ENCODE assay signal across 11 cellular contexts in the genomic region with DNA sequence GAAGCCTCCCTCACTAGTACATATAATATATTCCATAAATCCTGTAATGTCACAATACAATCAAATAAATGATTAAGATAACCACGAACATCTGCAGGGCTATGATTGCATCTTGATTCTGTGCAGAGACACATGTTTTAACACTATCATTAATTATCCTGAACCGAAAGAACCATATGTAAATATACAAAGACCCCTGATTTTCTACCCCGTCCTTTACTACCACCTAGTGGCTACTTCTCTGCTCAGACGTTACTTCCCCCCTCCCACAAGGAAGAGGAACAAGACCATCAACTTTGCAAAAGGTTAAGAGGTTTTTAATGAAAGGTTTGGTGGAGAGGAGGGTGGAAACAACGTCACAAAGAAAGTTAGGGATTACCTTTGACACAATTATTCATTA.
DNase-seq lines count a peak whose midpoint lies in the region; ATAC-seq, FAIRE-seq and TF ChIP-seq lines count a peak whose summit lies in the region.
"Had no signal": no experiment of that assay in that cellular context is flagged by ENCODE, and none has a peak within 500 bp of the region (broad histone marks: within the 10 kb centered on the region; RNA-seq: fewer than 3 reads in every experiment).

No MANE protein-coding gene starts in this region.

- intact Hi-C loops in spleen (cut with DNase I; ENCODE audit: low total_unique reads), result no loop called here

- DNase-seq in NCI-H510A treated with DMSO at 0.1 percent for 48 hours (lab: John Stamatoyannopoulos, UW) (peak; percentile 9), NCI-H510A (lab: John Stamatoyannopoulos, UW) (no peak), LNCaP clone FGC (ENCODE audit: low read depth) (no peak), bronchial epithelial cell (ENCODE audit: low read depth) (peak; percentile 21), renal cortical epithelial cell (ENCODE audit: low read depth) (peak; percentile 13), activated gamma-delta T cell (lab: John Stamatoyannopoulos, UW) (no peak), spleen (no peak)
- DNase-seq: stimulated activated naive CD8-positive, alpha-beta T cell treated with anti-CD3 and anti-CD28 coated beads, Interleukin-15, amount 100 ng/mL, for 72 hours had no signal

- no peaks in the 10 kb centered on the region for H3K4me1 ChIP-seq in spleen

- no peaks in the 10 kb centered on the region for H3K9me3 ChIP-seq in spleen

- no peak overlapping the region for H3K4me3 ChIP-seq in LNCaP clone FGC (ENCODE audit: low read depth, low read length)
- no peak overlapping the region for H3K4me3 ChIP-seq in bronchial epithelial cell (ENCODE audit: low read depth, low read length)
- no peak overlapping the region for H3K4me3 ChIP-seq in spleen
- H3K4me3 ChIP-seq: coronary artery, SK-N-MC had no signal

- no peak for TF ChIP-seq POLR2A in spleen (IDR thresholded peaks at IDR 0.05)

- FAIRE-seq in bronchial epithelial cell (lab: Jason Lieb, UNC), result no peak

- H3K27me3 ChIP-seq in bronchial epithelial cell (ENCODE audit: control insufficient read depth, insufficient read depth, low read length), result no peaks in the 10 kb centered on the region
- peaks cover 0 to 6% (median 0%) of the 10 kb centered on the region in 7 donors for H3K27me3 ChIP-seq in spleen (replicated peaks in 1 of 7)

- peak; percentile 34 for TF ChIP-seq CTCF in LNCaP clone FGC (IDR thresholded peaks at IDR 0.05; ENCODE audit: control insufficient read depth, extremely low read depth, insufficient read depth)
- TF ChIP-seq CTCF in bronchial epithelial cell (IDR thresholded peaks at IDR 0.05; ENCODE audit: insufficient read depth, low read length, severe bottlenecking), result peak; percentile 19
- TF ChIP-seq CTCF in spleen (IDR thresholded peaks at IDR 0.05 in 8 of 11, conservative IDR thresholded peaks at IDR 0.05 in 3 of 11), result no peak

- H3K36me3 ChIP-seq in bronchial epithelial cell (ENCODE audit: control insufficient read depth, insufficient read depth, low read length), result no peaks in the 10 kb centered on the region
- H3K36me3 ChIP-seq in spleen, result no peaks in the 10 kb centered on the region

- ATAC-seq in HG02571 (IDR thresholded peaks at IDR 0.05; ENCODE audit: unreplicated experiment), result no peak
- ATAC-seq: stimulated activated naive CD8-positive, alpha-beta T cell treated with anti-CD3 and anti-CD28 coated beads, Interleukin-15, amount 100 ng/mL, for 72 hours had no signal

- H3K27ac ChIP-seq in spleen, result no peak overlapping the region
- H3K27ac ChIP-seq: coronary artery, SK-N-MC had no signal

- 6 to 12% (median 6%) methylated on average over 5 of the region's 5 CpGs for WGBS in spleen, 5 donors

Comparison
In these comparisons a context has a peak if more than half of its experiments do, and no peak if none do; other contexts are left out.
1. DNase-seq: peak in NCI-H510A treated with DMSO at 0.1 percent for 48 hours (single experiment), bronchial epithelial cell (single experiment) and renal cortical epithelial cell (single experiment); none in NCI-H510A (single experiment), LNCaP clone FGC (single experiment), activated gamma-delta T cell (single experiment) and spleen (single experiment).
2. CTCF ChIP-seq: peak in LNCaP clone FGC (single experiment) and bronchial epithelial cell (single experiment); none in spleen (0 of 11).